ENCODE assay signal across 1 cellular context in the genomic region with DNA sequence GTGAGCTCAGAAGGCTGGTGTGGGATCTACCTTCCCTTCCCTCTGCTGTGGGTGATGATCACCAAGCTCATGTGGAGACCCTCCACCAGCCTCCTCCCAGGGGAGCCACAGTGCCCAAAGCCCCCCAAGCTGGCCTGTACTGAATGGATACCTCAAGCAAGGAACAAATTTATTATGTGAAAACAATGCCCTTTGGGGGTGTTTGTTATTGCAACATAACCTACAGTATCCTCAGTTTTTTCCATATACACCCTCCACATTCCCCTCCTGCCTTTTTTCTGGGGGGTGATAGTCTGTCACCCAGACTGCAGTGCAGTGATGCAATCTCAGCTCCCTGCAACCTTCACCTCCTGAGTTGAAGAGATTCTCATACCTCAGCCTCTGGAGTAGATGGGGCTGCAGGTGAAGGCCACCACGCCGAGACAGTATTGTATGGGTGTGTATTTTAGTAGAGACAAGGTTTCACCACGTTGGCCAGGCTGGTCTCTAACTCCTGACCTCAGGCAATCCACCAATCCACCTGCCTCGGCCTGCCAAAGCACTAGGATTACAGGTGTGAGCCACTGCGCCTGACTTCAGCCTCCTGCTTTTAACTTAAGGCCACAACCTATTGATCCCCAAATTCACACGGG.
A peak's percentile ranks its signal among the peaks of the same experiment; 100 is the strongest.
TF ChIP-seq lines count a peak whose summit lies in the region.

No MANE protein-coding gene starts in this region.

TF ChIP-seq in HepG2, 621 proteins besides CTCF, POLR2A, EP300 and RAD21 (continued from another document):
- TF ChIP-seq, protein P1, sequence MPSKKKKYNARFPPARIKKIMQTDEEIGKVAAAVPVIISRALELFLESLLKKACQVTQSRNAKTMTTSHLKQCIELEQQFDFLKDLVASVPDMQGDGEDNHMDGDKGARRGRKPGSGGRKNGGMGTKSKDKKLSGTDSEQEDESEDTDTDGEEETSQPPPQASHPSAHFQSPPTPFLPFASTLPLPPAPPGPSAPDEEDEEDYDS (CRISPR knock-in tag; IDR thresholded peaks at IDR 0.05) = no peak
- TF ChIP-seq, protein P2, sequence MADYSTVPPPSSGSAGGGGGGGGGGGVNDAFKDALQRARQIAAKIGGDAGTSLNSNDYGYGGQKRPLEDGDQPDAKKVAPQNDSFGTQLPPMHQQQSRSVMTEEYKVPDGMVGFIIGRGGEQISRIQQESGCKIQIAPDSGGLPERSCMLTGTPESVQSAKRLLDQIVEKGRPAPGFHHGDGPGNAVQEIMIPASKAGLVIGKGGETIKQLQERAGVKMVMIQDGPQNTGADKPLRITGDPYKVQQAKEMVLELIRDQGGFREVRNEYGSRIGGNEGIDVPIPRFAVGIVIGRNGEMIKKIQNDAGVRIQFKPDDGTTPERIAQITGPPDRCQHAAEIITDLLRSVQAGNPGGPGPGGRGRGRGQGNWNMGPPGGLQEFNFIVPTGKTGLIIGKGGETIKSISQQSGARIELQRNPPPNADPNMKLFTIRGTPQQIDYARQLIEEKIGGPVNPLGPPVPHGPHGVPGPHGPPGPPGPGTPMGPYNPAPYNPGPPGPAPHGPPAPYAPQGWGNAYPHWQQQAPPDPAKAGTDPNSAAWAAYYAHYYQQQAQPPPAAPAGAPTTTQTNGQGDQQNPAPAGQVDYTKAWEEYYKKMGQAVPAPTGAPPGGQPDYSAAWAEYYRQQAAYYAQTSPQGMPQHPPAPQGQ (CRISPR knock-in tag; IDR thresholded peaks at IDR 0.05; ENCODE audit: borderline replicate concordance) = no peak
- TF ChIP-seq ZNF138 (CRISPR knock-in tag; IDR thresholded peaks at IDR 0.05; ENCODE audit: low read depth) (0 out of 2 replicates have a peak, but pooled peaks have one; percentile 43), TOPORS (CRISPR knock-in tag; IDR thresholded peaks at IDR 0.05) (no peak), ZNF768 (CRISPR knock-in tag; IDR thresholded peaks at IDR 0.05) (no peak), GFI1 (CRISPR knock-in tag; IDR thresholded peaks at IDR 0.05; ENCODE audit: borderline replicate concordance) (no peak), ZKSCAN5 (CRISPR knock-in tag; IDR thresholded peaks at IDR 0.05) (peak; percentile 97), SRF (IDR thresholded peaks at IDR 0.05; ENCODE audit: low read depth, low read length) (no peak), ZNF598 (CRISPR knock-in tag; IDR thresholded peaks at IDR 0.05; ENCODE audit: borderline replicate concordance) (peak; percentile 74; the same call in 1 of the 2 replicates), ZNF607 (CRISPR knock-in tag; IDR thresholded peaks at IDR 0.05; ENCODE audit: borderline replicate concordance) (0 out of 2 replicates have a peak, but pooled peaks have one; percentile 22), ZNF101 (CRISPR knock-in tag; IDR thresholded peaks at IDR 0.05; ENCODE audit: borderline replicate concordance, low read depth) (no peak), EEA1 (CRISPR knock-in tag; IDR thresholded peaks at IDR 0.05; ENCODE audit: borderline replicate concordance) (0 out of 2 replicates have a peak, but pooled peaks have one; percentile 41), ZNF841 (CRISPR knock-in tag; IDR thresholded peaks at IDR 0.05; ENCODE audit: borderline replicate concordance) (no peak), TBX2 (CRISPR knock-in tag; IDR thresholded peaks at IDR 0.05; ENCODE audit: borderline replicate concordance) (0 out of 2 replicates have a peak, but pooled peaks have one; percentile 27), ZNF773 (CRISPR knock-in tag; IDR thresholded peaks at IDR 0.05; ENCODE audit: borderline replicate concordance) (no peak), RXRB (CRISPR knock-in tag; IDR thresholded peaks at IDR 0.05; ENCODE audit: borderline replicate concordance) (0 out of 2 replicates have a peak, but pooled peaks have one; percentile 19), SNAI1 (CRISPR knock-in tag; IDR thresholded peaks at IDR 0.05; ENCODE audit: borderline replicate concordance) (no peak), GLI4 (CRISPR knock-in tag; IDR thresholded peaks at IDR 0.05; ENCODE audit: borderline replicate concordance) (0 out of 2 replicates have a peak, but pooled peaks have one; percentile 51), ZNF253 (CRISPR knock-in tag; IDR thresholded peaks at IDR 0.05; ENCODE audit: borderline replicate concordance) (no peak), SATB2 (CRISPR knock-in tag; IDR thresholded peaks at IDR 0.05) (no peak), ZNF644 (CRISPR knock-in tag; IDR thresholded peaks at IDR 0.05; ENCODE audit: low read depth) (no peak), ARID2 (CRISPR knock-in tag; IDR thresholded peaks at IDR 0.05; ENCODE audit: borderline replicate concordance) (no peak), RBFOX2 (IDR thresholded peaks at IDR 0.05; ENCODE audit: low read depth, low read length) (no peak), AGO2 (optimal IDR thresholded peaks at IDR 0.05; ENCODE audit: low read depth, low read length) (no peak), NCOA1 (CRISPR knock-in tag; IDR thresholded peaks at IDR 0.05) (no peak), SIX1 (CRISPR knock-in tag; IDR thresholded peaks at IDR 0.05; ENCODE audit: borderline replicate concordance) (no peak)
- TF ChIP-seq, protein P3, sequence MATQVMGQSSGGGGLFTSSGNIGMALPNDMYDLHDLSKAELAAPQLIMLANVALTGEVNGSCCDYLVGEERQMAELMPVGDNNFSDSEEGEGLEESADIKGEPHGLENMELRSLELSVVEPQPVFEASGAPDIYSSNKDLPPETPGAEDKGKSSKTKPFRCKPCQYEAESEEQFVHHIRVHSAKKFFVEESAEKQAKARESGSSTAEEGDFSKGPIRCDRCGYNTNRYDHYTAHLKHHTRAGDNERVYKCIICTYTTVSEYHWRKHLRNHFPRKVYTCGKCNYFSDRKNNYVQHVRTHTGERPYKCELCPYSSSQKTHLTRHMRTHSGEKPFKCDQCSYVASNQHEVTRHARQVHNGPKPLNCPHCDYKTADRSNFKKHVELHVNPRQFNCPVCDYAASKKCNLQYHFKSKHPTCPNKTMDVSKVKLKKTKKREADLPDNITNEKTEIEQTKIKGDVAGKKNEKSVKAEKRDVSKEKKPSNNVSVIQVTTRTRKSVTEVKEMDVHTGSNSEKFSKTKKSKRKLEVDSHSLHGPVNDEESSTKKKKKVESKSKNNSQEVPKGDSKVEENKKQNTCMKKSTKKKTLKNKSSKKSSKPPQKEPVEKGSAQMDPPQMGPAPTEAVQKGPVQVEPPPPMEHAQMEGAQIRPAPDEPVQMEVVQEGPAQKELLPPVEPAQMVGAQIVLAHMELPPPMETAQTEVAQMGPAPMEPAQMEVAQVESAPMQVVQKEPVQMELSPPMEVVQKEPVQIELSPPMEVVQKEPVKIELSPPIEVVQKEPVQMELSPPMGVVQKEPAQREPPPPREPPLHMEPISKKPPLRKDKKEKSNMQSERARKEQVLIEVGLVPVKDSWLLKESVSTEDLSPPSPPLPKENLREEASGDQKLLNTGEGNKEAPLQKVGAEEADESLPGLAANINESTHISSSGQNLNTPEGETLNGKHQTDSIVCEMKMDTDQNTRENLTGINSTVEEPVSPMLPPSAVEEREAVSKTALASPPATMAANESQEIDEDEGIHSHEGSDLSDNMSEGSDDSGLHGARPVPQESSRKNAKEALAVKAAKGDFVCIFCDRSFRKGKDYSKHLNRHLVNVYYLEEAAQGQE (IDR thresholded peaks at IDR 0.05; ENCODE audit: borderline replicate concordance in 1 of 2, low read depth in 1 of 2, low read length in 2 of 2) = no peak
- TF ChIP-seq, protein P4, sequence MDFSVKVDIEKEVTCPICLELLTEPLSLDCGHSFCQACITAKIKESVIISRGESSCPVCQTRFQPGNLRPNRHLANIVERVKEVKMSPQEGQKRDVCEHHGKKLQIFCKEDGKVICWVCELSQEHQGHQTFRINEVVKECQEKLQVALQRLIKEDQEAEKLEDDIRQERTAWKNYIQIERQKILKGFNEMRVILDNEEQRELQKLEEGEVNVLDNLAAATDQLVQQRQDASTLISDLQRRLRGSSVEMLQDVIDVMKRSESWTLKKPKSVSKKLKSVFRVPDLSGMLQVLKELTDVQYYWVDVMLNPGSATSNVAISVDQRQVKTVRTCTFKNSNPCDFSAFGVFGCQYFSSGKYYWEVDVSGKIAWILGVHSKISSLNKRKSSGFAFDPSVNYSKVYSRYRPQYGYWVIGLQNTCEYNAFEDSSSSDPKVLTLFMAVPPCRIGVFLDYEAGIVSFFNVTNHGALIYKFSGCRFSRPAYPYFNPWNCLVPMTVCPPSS (IDR thresholded peaks at IDR 0.05) = no peak
- TF ChIP-seq, protein P5, sequence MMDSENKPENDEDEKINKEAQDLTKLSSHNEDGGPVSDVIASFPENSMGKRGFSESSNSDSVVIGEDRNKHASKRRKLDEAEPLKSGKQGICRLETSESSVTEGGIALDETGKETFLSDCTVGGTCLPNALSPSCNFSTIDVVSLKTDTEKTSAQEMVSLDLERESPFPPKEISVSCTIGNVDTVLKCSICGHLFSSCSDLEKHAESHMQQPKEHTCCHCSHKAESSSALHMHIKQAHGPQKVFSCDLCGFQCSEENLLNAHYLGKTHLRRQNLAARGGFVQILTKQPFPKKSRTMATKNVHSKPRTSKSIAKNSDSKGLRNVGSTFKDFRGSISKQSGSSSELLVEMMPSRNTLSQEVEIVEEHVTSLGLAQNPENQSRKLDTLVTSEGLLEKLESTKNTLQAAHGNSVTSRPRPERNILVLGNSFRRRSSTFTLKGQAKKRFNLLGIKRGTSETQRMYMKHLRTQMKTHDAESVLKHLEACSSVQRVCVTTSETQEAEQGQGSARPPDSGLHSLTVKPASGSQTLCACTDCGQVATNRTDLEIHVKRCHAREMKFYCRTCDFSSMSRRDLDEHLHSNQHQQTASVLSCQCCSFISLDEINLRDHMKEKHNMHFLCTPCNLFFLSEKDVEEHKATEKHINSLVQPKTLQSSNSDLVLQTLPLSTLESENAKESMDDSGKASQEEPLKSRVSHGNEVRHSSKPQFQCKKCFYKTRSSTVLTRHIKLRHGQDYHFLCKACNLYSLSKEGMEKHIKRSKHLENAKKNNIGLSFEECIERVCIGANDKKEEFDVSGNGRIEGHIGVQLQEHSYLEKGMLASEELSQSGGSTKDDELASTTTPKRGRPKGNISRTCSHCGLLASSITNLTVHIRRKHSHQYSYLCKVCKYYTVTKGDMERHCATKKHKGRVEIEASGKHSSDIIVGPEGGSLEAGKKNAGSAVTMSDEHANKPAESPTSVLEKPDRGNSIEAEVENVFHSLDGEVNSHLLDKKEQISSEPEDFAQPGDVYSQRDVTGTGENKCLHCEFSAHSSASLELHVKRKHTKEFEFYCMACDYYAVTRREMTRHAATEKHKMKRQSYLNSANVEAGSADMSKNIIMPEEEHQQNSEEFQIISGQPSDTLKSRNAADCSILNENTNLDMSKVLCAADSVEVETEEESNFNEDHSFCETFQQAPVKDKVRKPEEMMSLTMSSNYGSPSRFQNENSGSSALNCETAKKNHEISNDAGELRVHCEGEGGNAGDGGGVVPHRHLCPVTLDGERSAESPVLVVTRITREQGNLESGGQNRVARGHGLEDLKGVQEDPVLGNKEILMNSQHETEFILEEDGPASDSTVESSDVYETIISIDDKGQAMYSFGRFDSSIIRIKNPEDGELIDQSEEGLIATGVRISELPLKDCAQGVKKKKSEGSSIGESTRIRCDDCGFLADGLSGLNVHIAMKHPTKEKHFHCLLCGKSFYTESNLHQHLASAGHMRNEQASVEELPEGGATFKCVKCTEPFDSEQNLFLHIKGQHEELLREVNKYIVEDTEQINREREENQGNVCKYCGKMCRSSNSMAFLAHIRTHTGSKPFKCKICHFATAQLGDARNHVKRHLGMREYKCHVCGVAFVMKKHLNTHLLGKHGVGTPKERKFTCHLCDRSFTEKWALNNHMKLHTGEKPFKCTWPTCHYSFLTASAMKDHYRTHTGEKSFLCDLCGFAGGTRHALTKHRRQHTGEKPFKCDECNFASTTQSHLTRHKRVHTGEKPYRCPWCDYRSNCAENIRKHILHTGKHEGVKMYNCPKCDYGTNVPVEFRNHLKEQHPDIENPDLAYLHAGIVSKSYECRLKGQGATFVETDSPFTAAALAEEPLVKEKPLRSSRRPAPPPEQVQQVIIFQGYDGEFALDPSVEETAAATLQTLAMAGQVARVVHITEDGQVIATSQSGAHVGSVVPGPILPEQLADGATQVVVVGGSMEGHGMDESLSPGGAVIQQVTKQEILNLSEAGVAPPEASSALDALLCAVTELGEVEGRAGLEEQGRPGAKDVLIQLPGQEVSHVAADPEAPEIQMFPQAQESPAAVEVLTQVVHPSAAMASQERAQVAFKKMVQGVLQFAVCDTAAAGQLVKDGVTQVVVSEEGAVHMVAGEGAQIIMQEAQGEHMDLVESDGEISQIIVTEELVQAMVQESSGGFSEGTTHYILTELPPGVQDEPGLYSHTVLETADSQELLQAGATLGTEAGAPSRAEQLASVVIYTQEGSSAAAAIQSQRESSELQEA (CRISPR knock-in tag; IDR thresholded peaks at IDR 0.05; ENCODE audit: not compliant biosample characterization) = no peak
- TF ChIP-seq, protein P6, sequence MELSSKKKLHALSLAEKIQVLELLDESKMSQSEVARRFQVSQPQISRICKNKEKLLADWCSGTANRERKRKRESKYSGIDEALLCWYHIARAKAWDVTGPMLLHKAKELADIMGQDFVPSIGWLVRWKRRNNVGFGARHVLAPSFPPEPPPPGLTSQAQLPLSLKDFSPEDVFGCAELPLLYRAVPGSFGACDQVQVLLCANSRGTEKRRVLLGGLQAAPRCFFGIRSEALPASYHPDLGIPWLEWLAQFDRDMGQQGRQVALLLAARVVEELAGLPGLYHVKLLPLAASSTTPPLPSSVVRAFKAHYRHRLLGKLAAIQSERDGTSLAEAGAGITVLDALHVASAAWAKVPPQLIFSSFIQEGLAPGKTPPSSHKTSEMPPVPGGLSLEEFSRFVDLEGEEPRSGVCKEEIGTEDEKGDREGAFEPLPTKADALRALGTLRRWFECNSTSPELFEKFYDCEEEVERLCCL (CRISPR knock-in tag; IDR thresholded peaks at IDR 0.05; ENCODE audit: borderline replicate concordance) = no peak
- TF ChIP-seq, protein P7, sequence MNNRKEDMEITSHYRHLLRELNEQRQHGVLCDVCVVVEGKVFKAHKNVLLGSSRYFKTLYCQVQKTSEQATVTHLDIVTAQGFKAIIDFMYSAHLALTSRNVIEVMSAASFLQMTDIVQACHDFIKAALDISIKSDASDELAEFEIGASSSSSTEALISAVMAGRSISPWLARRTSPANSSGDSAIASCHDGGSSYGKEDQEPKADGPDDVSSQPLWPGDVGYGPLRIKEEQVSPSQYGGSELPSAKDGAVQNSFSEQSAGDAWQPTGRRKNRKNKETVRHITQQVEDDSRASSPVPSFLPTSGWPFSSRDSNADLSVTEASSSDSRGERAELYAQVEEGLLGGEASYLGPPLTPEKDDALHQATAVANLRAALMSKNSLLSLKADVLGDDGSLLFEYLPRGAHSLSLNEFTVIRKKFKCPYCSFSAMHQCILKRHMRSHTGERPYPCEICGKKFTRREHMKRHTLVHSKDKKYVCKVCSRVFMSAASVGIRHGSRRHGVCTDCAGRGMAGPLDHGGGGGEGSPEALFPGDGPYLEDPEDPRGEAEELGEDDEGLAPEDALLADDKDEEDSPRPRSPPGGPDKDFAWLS (CRISPR knock-in tag; IDR thresholded peaks at IDR 0.05; ENCODE audit: borderline replicate concordance) = no peak
